14 cellular contexts compared by ENCODE assay signal in the genomic region with DNA sequence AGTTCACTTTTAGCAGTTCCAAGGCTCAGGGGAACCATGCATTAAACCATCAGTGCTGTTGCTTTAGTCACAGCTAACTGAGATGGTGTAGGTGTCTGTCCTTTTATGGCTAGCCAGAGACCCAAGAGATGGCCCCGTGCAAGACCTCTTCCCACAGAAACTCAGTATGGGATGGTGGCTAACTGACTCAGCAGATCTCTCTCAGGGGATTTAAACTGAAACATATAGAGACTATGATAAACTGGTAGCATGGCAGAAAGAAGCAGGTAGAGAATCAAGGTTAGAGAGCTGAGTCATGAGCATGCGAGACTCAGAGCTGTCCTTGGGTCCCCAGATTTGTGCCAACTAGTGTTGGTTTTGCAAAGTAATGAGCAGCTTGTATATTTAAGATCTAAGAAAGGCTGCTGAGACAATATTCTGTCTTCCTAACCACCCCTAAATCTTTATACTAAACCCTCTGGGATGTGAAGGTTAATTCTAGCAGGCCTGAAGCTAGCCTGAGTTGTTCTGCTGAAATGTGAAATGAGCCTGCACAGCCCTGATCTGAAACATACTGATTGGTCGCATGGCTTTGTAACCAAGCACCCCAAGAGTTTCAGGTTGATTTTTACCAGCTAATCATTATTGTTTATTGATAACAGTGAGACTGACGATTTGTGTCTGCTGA. TPM values are rescaled to one million over a fixed set of nuclear protein-coding genes. Genes with fewer than 3 reads are reported as not detected.
DNase-seq lines count a peak whose midpoint lies in the region; ATAC-seq and TF ChIP-seq lines count a peak whose summit lies in the region.
"Had no signal": no experiment of that assay in that cellular context is flagged by ENCODE, and none has a peak within 500 bp of the region (broad histone marks: within the 10 kb centered on the region; RNA-seq: fewer than 3 reads in every experiment).

No MANE protein-coding gene starts in this region.

- no peak for DNase-seq in activated CD8-positive, alpha-beta T cell treated with anti-CD3 and anti-CD28 coated beads for 36 hours
- no peak for DNase-seq in activated CD8-positive, alpha-beta T cell treated with anti-CD3 and anti-CD28 coated beads, Interleukin-2, amount 10 ng/mL, durations not matched to agents 7 days and 5 days
- no peak for DNase-seq in stimulated activated naive B cell treated with anti-CD40 and anti-IgM and Interleukin-4, amounts not matched to agents 10 μg/mL and 1 μg/mL and 100 μg/mL, for 72 hours
- DNase-seq in NCI-H526 treated with DMSO at 0.1 percent for 48 hours (lab: John Stamatoyannopoulos, UW): no peak
- no peak for DNase-seq in T-helper 2 cell treated with Interferon-gamma antibody and Interleukin-4, amounts not matched to agents 5 μg/mL and 100 μg/mL, for 36 hours (ENCODE audit: low spot score)
- no peak for DNase-seq in NOMO-1 treated with dmso at 0.1 percent for 144 hours (lab: John Stamatoyannopoulos, UW; ENCODE audit: unreplicated experiment)
- DNase-seq: DMS79 treated with DMSO at 0.1 percent for 48 hours, H7, NCI-H526, small intestine had no signal

- CTCF ChIA-PET in activated CD8-positive, alpha-beta T cell treated with anti-CD3 and anti-CD28 coated beads for 36 hours (lab: Charles Lee): interaction anchor here (0.9 to 1.9 kb wide), 3 partner anchors 15 to 64 kb away, joined by 3 to 5 read pairs (median 5); no protein-coding TSS in a partner anchor
- CTCF ChIA-PET in activated CD8-positive, alpha-beta T cell treated with anti-CD3 and anti-CD28 coated beads, Interleukin-2, amount 10 ng/mL, durations not matched to agents 7 days and 5 days (lab: Charles Lee): interaction anchor here (0.7 kb wide), 1 partner anchor 36 kb away, joined by 3 read pairs; no protein-coding TSS in a partner anchor

- peak; percentile 42 for ATAC-seq in activated CD8-positive, alpha-beta T cell treated with anti-CD3 and anti-CD28 coated beads for 36 hours
- ATAC-seq in activated CD8-positive, alpha-beta T cell treated with anti-CD3 and anti-CD28 coated beads, Interleukin-2, amount 10 ng/mL, durations not matched to agents 7 days and 5 days: no peak
- ATAC-seq in GM21723 (IDR thresholded peaks at IDR 0.05; ENCODE audit: unreplicated experiment): peak; percentile 78
- ATAC-seq in HG03139 (IDR thresholded peaks at IDR 0.05; ENCODE audit: unreplicated experiment): peak; percentile 82
- ATAC-seq in stimulated activated naive B cell treated with anti-CD40 and anti-IgM and Interleukin-4, amounts not matched to agents 10 μg/mL and 1 μg/mL and 100 μg/mL, for 72 hours (replicated peaks): peak; percentile 60 to 74
- ATAC-seq: A549 had no signal

- TF ChIP-seq CTCF in activated CD8-positive, alpha-beta T cell treated with anti-CD3 and anti-CD28 coated beads for 36 hours (IDR thresholded peaks at IDR 0.05): no peak

- peaks cover 7% of the 10 kb centered on the region for H3K4me1 Mint-ChIP-seq in activated CD8-positive, alpha-beta T cell treated with anti-CD3 and anti-CD28 coated beads for 36 hours (ENCODE audit: low read depth)
- H3K4me1 Mint-ChIP-seq in activated CD8-positive, alpha-beta T cell treated with anti-CD3 and anti-CD28 coated beads, Interleukin-2, amount 10 ng/mL, durations not matched to agents 7 days and 5 days (ENCODE audit: low read depth): no peaks in the 10 kb centered on the region
- peaks cover 0 to 2% of the 10 kb centered on the region in 2 donors for H3K4me1 Mint-ChIP-seq in stimulated activated naive B cell treated with anti-CD40 and anti-IgM and Interleukin-4, amounts not matched to agents 10 μg/mL and 1 μg/mL and 100 μg/mL, for 72 hours
- peaks cover 3% of the 10 kb centered on the region for H3K4me1 Mint-ChIP-seq in T-helper 2 cell treated with Interferon-gamma antibody and Interleukin-4, amounts not matched to agents 5 μg/mL and 100 μg/mL, for 36 hours (ENCODE audit: low read depth)

- no peak overlapping the region for H3K27ac Mint-ChIP-seq in activated CD8-positive, alpha-beta T cell treated with anti-CD3 and anti-CD28 coated beads for 36 hours
- no peak overlapping the region for H3K27ac Mint-ChIP-seq in activated CD8-positive, alpha-beta T cell treated with anti-CD3 and anti-CD28 coated beads, Interleukin-2, amount 10 ng/mL, durations not matched to agents 7 days and 5 days
- H3K27ac Mint-ChIP-seq in stimulated activated naive B cell treated with anti-CD40 and anti-IgM and Interleukin-4, amounts not matched to agents 10 μg/mL and 1 μg/mL and 100 μg/mL, for 72 hours: no peak overlapping the region
- no peak overlapping the region for H3K27ac Mint-ChIP-seq in T-helper 2 cell treated with Interferon-gamma antibody and Interleukin-4, amounts not matched to agents 5 μg/mL and 100 μg/mL, for 36 hours

- intact Hi-C loops in activated CD8-positive, alpha-beta T cell treated with anti-CD3 and anti-CD28 coated beads for 36 hours (cut with micrococcal nuclease): no loop called here

- H3K4me3 Mint-ChIP-seq in activated CD8-positive, alpha-beta T cell treated with anti-CD3 and anti-CD28 coated beads for 36 hours: no peak overlapping the region
- no peak overlapping the region for H3K4me3 Mint-ChIP-seq in activated CD8-positive, alpha-beta T cell treated with anti-CD3 and anti-CD28 coated beads, Interleukin-2, amount 10 ng/mL, durations not matched to agents 7 days and 5 days
- H3K4me3 Mint-ChIP-seq in stimulated activated naive B cell treated with anti-CD40 and anti-IgM and Interleukin-4, amounts not matched to agents 10 μg/mL and 1 μg/mL and 100 μg/mL, for 72 hours: no peak overlapping the region
- no peak overlapping the region for H3K4me3 Mint-ChIP-seq in T-helper 2 cell treated with Interferon-gamma antibody and Interleukin-4, amounts not matched to agents 5 μg/mL and 100 μg/mL, for 36 hours

- peaks cover 2% of the 10 kb centered on the region for H3K27me3 Mint-ChIP-seq in activated CD8-positive, alpha-beta T cell treated with anti-CD3 and anti-CD28 coated beads for 36 hours
- peaks cover 9% of the 10 kb centered on the region for H3K27me3 Mint-ChIP-seq in activated CD8-positive, alpha-beta T cell treated with anti-CD3 and anti-CD28 coated beads, Interleukin-2, amount 10 ng/mL, durations not matched to agents 7 days and 5 days (ENCODE audit: low read depth)
- peaks cover under 1 to 9% of the 10 kb centered on the region in 2 donors for H3K27me3 Mint-ChIP-seq in stimulated activated naive B cell treated with anti-CD40 and anti-IgM and Interleukin-4, amounts not matched to agents 10 μg/mL and 1 μg/mL and 100 μg/mL, for 72 hours
- H3K27me3 Mint-ChIP-seq in T-helper 2 cell treated with Interferon-gamma antibody and Interleukin-4, amounts not matched to agents 5 μg/mL and 100 μg/mL, for 36 hours (ENCODE audit: low read depth): peaks cover 3% of the 10 kb centered on the region

- H3K9me3 Mint-ChIP-seq in activated CD8-positive, alpha-beta T cell treated with anti-CD3 and anti-CD28 coated beads for 36 hours: no peaks in the 10 kb centered on the region
- no peaks in the 10 kb centered on the region for H3K9me3 Mint-ChIP-seq in activated CD8-positive, alpha-beta T cell treated with anti-CD3 and anti-CD28 coated beads, Interleukin-2, amount 10 ng/mL, durations not matched to agents 7 days and 5 days (ENCODE audit: insufficient read depth)
- H3K9me3 Mint-ChIP-seq in stimulated activated naive B cell treated with anti-CD40 and anti-IgM and Interleukin-4, amounts not matched to agents 10 μg/mL and 1 μg/mL and 100 μg/mL, for 72 hours: no peaks in the 10 kb centered on the region
- H3K9me3 Mint-ChIP-seq in T-helper 2 cell treated with Interferon-gamma antibody and Interleukin-4, amounts not matched to agents 5 μg/mL and 100 μg/mL, for 36 hours: no peaks in the 10 kb centered on the region

- no peaks in the 10 kb centered on the region for H3K36me3 Mint-ChIP-seq in activated CD8-positive, alpha-beta T cell treated with anti-CD3 and anti-CD28 coated beads for 36 hours (ENCODE audit: low read depth)
- H3K36me3 Mint-ChIP-seq in activated CD8-positive, alpha-beta T cell treated with anti-CD3 and anti-CD28 coated beads, Interleukin-2, amount 10 ng/mL, durations not matched to agents 7 days and 5 days (ENCODE audit: low read depth): no peaks in the 10 kb centered on the region
- H3K36me3 Mint-ChIP-seq in stimulated activated naive B cell treated with anti-CD40 and anti-IgM and Interleukin-4, amounts not matched to agents 10 μg/mL and 1 μg/mL and 100 μg/mL, for 72 hours: no peaks in the 10 kb centered on the region
- H3K36me3 Mint-ChIP-seq in T-helper 2 cell treated with Interferon-gamma antibody and Interleukin-4, amounts not matched to agents 5 μg/mL and 100 μg/mL, for 36 hours (ENCODE audit: low read depth): no peaks in the 10 kb centered on the region

- POLR2A ChIA-PET in activated CD8-positive, alpha-beta T cell treated with anti-CD3 and anti-CD28 coated beads for 36 hours (lab: Charles Lee): interaction anchor here (1.0 kb wide), 1 partner anchor 11 kb away, joined by 3 read pairs; no protein-coding TSS in a partner anchor
- POLR2A ChIA-PET in activated CD8-positive, alpha-beta T cell treated with anti-CD3 and anti-CD28 coated beads, Interleukin-2, amount 10 ng/mL, durations not matched to agents 7 days and 5 days (lab: Charles Lee): no interaction called here

RNA-seq across cellular contexts. Expression of a gene that starts 6.5 kb away (rescaled TPM):
- total RNA-seq in activated CD8-positive, alpha-beta T cell treated with anti-CD3 and anti-CD28 coated beads for 36 hours: not detected
- total RNA-seq in activated CD8-positive, alpha-beta T cell treated with anti-CD3 and anti-CD28 coated beads, Interleukin-2, amount 10 ng/mL, durations not matched to agents 7 days and 5 days: not detected
- total RNA-seq: H7, LHCN-M2 had no signal
